1 cellular context compared by ENCODE assay signal in the genomic region with DNA sequence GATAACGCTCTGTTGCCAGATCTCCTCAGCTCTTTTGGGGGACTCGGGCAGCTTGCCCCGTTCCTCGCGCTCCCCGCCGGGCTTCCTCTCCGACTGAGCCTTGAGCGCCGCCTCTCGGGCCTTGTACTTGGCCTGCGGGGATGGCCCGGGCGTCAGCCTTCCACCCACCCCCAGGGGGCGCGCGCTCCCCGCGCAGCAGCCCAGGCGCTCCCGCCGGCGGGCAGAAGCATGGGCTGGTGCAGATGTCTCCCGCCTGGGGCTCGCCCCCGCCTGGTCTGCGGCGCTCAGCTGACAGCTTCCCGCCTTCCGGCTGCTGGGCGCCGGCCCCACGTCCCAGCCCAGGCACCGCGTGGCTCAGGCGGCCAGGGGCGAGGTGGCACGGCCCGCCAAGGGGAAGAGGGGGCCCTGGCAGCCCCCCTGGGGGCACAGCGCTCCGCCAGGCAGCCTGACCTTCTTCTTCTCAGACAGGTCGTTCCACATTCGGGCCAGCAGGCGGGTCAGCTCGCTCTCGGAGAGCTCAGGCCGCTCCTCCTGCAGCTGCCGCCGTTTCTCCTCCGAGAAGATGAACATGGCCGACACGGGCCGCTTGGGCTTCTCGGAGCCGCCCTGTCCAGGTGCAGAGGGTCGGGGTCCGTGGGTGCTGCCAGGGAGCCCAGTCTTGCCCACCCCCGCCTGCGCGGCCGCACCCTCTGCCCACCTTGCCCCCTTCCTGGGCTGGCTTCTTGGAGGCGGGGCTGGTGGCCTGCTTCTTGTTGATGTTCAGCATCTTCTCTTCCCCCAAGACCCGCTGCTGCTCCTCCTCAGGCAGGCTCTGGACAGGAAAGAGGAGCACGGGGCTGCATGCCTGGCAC.
TF ChIP-seq lines count a peak whose summit lies in the region.

No MANE protein-coding gene starts in this region.

TF ChIP-seq in endothelial cell of umbilical vein, 7 proteins besides CTCF, POLR2A, EP300 and RAD21:
- TF ChIP-seq, protein P1, sequence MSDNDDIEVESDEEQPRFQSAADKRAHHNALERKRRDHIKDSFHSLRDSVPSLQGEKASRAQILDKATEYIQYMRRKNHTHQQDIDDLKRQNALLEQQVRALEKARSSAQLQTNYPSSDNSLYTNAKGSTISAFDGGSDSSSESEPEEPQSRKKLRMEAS (IDR thresholded peaks at IDR 0.05; ENCODE audit: insufficient read depth, insufficient read length): peak; percentile 67
- peak; percentile 90 for TF ChIP-seq POLR2AphosphoS5 (IDR thresholded peaks at IDR 0.05; ENCODE audit: insufficient read depth, low read depth, low read length)
- no peak for TF ChIP-seq JUN (IDR thresholded peaks at IDR 0.05; ENCODE audit: borderline replicate concordance, insufficient read depth, insufficient read length, low read depth)
- peak; percentile 3 for TF ChIP-seq MYC (IDR thresholded peaks at IDR 0.05; ENCODE audit: low read depth, low read length)
TF ChIP-seq in endothelial cell of umbilical vein: peak in this region for 3.
